ENCODE assay signal across 23 cellular contexts in the genomic region with DNA sequence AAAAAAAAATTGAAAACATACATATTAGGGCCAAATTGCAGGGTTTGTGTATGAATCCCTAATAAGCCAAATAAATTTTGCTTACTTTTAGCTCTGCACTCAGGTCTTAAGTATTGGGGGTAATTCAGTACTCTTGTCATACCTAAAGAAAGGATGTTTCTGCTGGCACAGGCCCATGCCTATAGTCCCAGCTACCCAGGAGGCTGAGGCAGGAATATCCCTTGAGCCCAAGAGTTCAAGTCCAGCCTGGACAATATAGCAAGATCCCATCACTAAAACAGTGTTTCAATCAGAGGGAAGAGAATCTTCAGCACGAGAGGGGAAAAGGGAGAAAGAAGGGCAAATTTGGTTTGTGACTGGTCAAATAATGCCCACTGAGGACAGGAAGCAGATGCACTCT. TPM values are rescaled to one million over a fixed set of nuclear protein-coding genes. Genes with fewer than 3 reads are reported as not detected.
DNase-seq lines count a peak whose midpoint lies in the region; ATAC-seq, FAIRE-seq and TF ChIP-seq lines count a peak whose summit lies in the region.
"Had no signal": no experiment of that assay in that cellular context is flagged by ENCODE, and none has a peak within 500 bp of the region (broad histone marks: within the 10 kb centered on the region; RNA-seq: fewer than 3 reads in every experiment).

No MANE protein-coding gene starts in this region.

- H3K36me3 ChIP-seq in HepG2 (replicated peaks in 1 of 2; ENCODE audit: control insufficient read depth in 1 of 2, insufficient read depth in 2 of 2, low read length in 2 of 2) (no peaks in the 10 kb centered on the region), right lobe of liver (no peaks in the 10 kb centered on the region)
- H3K36me3 ChIP-seq: MG63 had no signal

- in situ Hi-C loops in HepG2 (cut with HindIII; ENCODE audit: extremely low pct_ligation_motif_present, low pct_unique_long_range_greater_than_20kb), result no loop called here

- H3K4me2 ChIP-seq in HepG2 (ENCODE audit: low read depth, low read length), result no peak overlapping the region

- no peak overlapping the region for H3K9ac ChIP-seq in HepG2 (ENCODE audit: insufficient read depth, low read depth, low read length)

- peaks cover 29% of the 10 kb centered on the region for H3K4me1 ChIP-seq in HepG2 (ENCODE audit: insufficient read depth, low read length)
- peaks cover 0 to 6% (median 2%) of the 10 kb centered on the region in 4 donors for H3K4me1 ChIP-seq in right lobe of liver

- no peak overlapping the region for H3K4me3 Mint-ChIP-seq in activated CD4-positive, alpha-beta T cell treated with anti-CD3 and anti-CD28 coated beads for 36 hours
- no peak overlapping the region for H3K4me3 Mint-ChIP-seq in activated T-helper 1 cell treated with anti-CD3 and anti-CD28 coated beads, Interleukin-12 subunit alpha, Interleukin-12 subunit beta, Interleukin-2, Interleukin-4 antibody, amounts not matched to agents 30 ng/mL and 10 ng/mL and 1 ng/mL, durations not matched to agents 14 hours and 24 hours and 36 hours
- no peak overlapping the region for H3K4me3 Mint-ChIP-seq in stimulated activated memory B cell treated with anti-CD40 and anti-IgM and Interleukin-4, amounts not matched to agents 10 μg/mL and 1 μg/mL and 100 μg/mL, for 72 hours
- H3K4me3 Mint-ChIP-seq: H9 had no signal

- POLR2A ChIA-PET in activated CD4-positive, alpha-beta T cell treated with anti-CD3 and anti-CD28 coated beads for 36 hours (lab: Charles Lee), result interaction anchor here (0.6 kb wide), 1 partner anchor 16 kb away, joined by 6 read pairs; no protein-coding TSS in a partner anchor
- POLR2A ChIA-PET in HepG2 (lab: Yijun Ruan, JAX), result interaction anchor here (1.7 kb wide), 1 partner anchor 17 kb away, joined by 3 read pairs; no protein-coding TSS in a partner anchor

- no peak for ATAC-seq in activated CD4-positive, alpha-beta T cell treated with anti-CD3 and anti-CD28 coated beads for 36 hours
- ATAC-seq in HepG2, result no peak
- ATAC-seq in right lobe of liver, result no peak
- no peak for ATAC-seq in stimulated activated memory B cell treated with anti-CD40 and anti-IgM and Interleukin-4, amounts not matched to agents 10 μg/mL and 1 μg/mL and 100 μg/mL, for 72 hours
- ATAC-seq in HG02763 (IDR thresholded peaks at IDR 0.05; ENCODE audit: unreplicated experiment), result no peak

- CTCF ChIA-PET in activated CD4-positive, alpha-beta T cell treated with anti-CD3 and anti-CD28 coated beads for 36 hours (lab: Charles Lee), result interaction anchor here (0.6 to 3.8 kb wide), 7 partner anchors 11 to 321 kb away, joined by 3 to 25 read pairs (median 4); no protein-coding TSS in a partner anchor
- CTCF ChIA-PET in HepG2 (lab: Yijun Ruan, JAX; ENCODE audit: low intra/inter-chr PET ratio, low total read pairs), result no interaction called here

- no peak overlapping the region for H3K27ac ChIP-seq in HepG2 (ENCODE audit: extremely low read length, insufficient read depth, low read length)
- no peak overlapping the region for H3K27ac ChIP-seq in right lobe of liver
- H3K27ac ChIP-seq: C4-2B had no signal

- peak overlapping the region; percentile 34 for H3K27ac Mint-ChIP-seq in activated CD4-positive, alpha-beta T cell treated with anti-CD3 and anti-CD28 coated beads for 36 hours
- peak overlapping the region; percentile 35 for H3K27ac Mint-ChIP-seq in activated T-helper 1 cell treated with anti-CD3 and anti-CD28 coated beads, Interleukin-12 subunit alpha, Interleukin-12 subunit beta, Interleukin-2, Interleukin-4 antibody, amounts not matched to agents 30 ng/mL and 10 ng/mL and 1 ng/mL, durations not matched to agents 14 hours and 24 hours and 36 hours
- peak overlapping the region; percentile 96 for H3K27ac Mint-ChIP-seq in stimulated activated memory B cell treated with anti-CD40 and anti-IgM and Interleukin-4, amounts not matched to agents 10 μg/mL and 1 μg/mL and 100 μg/mL, for 72 hours

- intact Hi-C loops in activated CD4-positive, alpha-beta T cell treated with anti-CD3 and anti-CD28 coated beads for 36 hours (cut with DNase I, micrococcal nuclease), result loop anchor here (5.0 kb wide), 3 partner anchors 342 to 692 kb away; a partner anchor contains a TSS
- intact Hi-C loops in HepG2 (cut with micrococcal nuclease; ENCODE audit: unreplicated experiment) (no loop called here), right lobe of liver (cut with DNase I) (loop anchor here in 1 of 2 donors (10.0 kb wide), 1 partner anchor 135 kb away; a partner anchor contains a TSS)
- intact Hi-C loops in activated T-helper 1 cell treated with anti-CD3 and anti-CD28 coated beads, Interleukin-12 subunit alpha, Interleukin-12 subunit beta, Interleukin-2, Interleukin-4 antibody, amounts not matched to agents 30 ng/mL and 10 ng/mL and 1 ng/mL, durations not matched to agents 14 hours and 24 hours and 36 hours (cut with micrococcal nuclease), result loop anchor here (5.0 kb wide), 2 partner anchors 237 to 1047 kb away; no protein-coding TSS in a partner anchor

- H3K9me3 Mint-ChIP-seq in activated CD4-positive, alpha-beta T cell treated with anti-CD3 and anti-CD28 coated beads for 36 hours (ENCODE audit: low read depth), result no peaks in the 10 kb centered on the region
- H3K9me3 Mint-ChIP-seq in activated T-helper 1 cell treated with anti-CD3 and anti-CD28 coated beads, Interleukin-12 subunit alpha, Interleukin-12 subunit beta, Interleukin-2, Interleukin-4 antibody, amounts not matched to agents 30 ng/mL and 10 ng/mL and 1 ng/mL, durations not matched to agents 14 hours and 24 hours and 36 hours, result peaks cover 3% of the 10 kb centered on the region
- no peaks in the 10 kb centered on the region for H3K9me3 Mint-ChIP-seq in stimulated activated memory B cell treated with anti-CD40 and anti-IgM and Interleukin-4, amounts not matched to agents 10 μg/mL and 1 μg/mL and 100 μg/mL, for 72 hours

- TF ChIP-seq CTCF in HepG2 (CRISPR knock-in tag; IDR thresholded peaks at IDR 0.05) (no peak), right lobe of liver (IDR thresholded peaks at IDR 0.05) (no peak)

- H3K4me3 ChIP-seq in HepG2 (replicated peaks in 1 of 3; ENCODE audit: insufficient read depth in 1 of 3, low read depth in 2 of 3, low read length in 3 of 3), result no peak overlapping the region
- H3K4me3 ChIP-seq in right lobe of liver, result no peak overlapping the region
- H3K4me3 ChIP-seq: MG63 had no signal

- H3K9me3 ChIP-seq in HepG2 (ENCODE audit: low read length), result no peaks in the 10 kb centered on the region
- no peaks in the 10 kb centered on the region for H3K9me3 ChIP-seq in right lobe of liver
- H3K9me3 ChIP-seq: MG63 had no signal

- no TSS peak for BruUV-seq in HepG2 (replicated peaks; lab: Mats Ljungman, UMichigan)

- no peak for TF ChIP-seq EP300 in HepG2 (IDR thresholded peaks at IDR 0.05; ENCODE audit: low read depth in 2 of 2, low read length in 2 of 2)
- TF ChIP-seq EP300 in HepG2 (CRISPR knock-in tag; IDR thresholded peaks at IDR 0.05; ENCODE audit: borderline replicate concordance), result no peak

- FAIRE-seq in HepG2 (lab: Jason Lieb, UNC), result no peak
- FAIRE-seq: G401.6, GM12891, HTR-8/SVneo had no signal

- H4K20me1 ChIP-seq in HepG2 (ENCODE audit: insufficient read depth, low read length), result no peaks in the 10 kb centered on the region

- TF ChIP-seq POLR2A in HepG2 (IDR thresholded peaks at IDR 0.05; ENCODE audit: insufficient read depth in 1 of 2, low read depth in 2 of 2, low read length in 2 of 2) (no peak), right lobe of liver (IDR thresholded peaks at IDR 0.05) (no peak)

- H2AFZ ChIP-seq in HepG2 (ENCODE audit: low read length), result no peak overlapping the region

- peaks cover 15% of the 10 kb centered on the region for H3K36me3 Mint-ChIP-seq in activated CD4-positive, alpha-beta T cell treated with anti-CD3 and anti-CD28 coated beads for 36 hours (ENCODE audit: low read depth)
- H3K36me3 Mint-ChIP-seq in activated T-helper 1 cell treated with anti-CD3 and anti-CD28 coated beads, Interleukin-12 subunit alpha, Interleukin-12 subunit beta, Interleukin-2, Interleukin-4 antibody, amounts not matched to agents 30 ng/mL and 10 ng/mL and 1 ng/mL, durations not matched to agents 14 hours and 24 hours and 36 hours (ENCODE audit: low read depth), result peaks cover 6% of the 10 kb centered on the region
- H3K36me3 Mint-ChIP-seq in stimulated activated memory B cell treated with anti-CD40 and anti-IgM and Interleukin-4, amounts not matched to agents 10 μg/mL and 1 μg/mL and 100 μg/mL, for 72 hours, result no peaks in the 10 kb centered on the region

- DNase-seq in activated CD4-positive, alpha-beta T cell treated with anti-CD3 and anti-CD28 coated beads for 36 hours, result no peak
- DNase-seq in activated CD4-positive, alpha-beta T cell treated with anti-CD3 and anti-CD28 coated beads, Interleukin-2, amount 50 U/mL, for 4 hours, result no peak
- DNase-seq in HepG2 (ENCODE audit: low spot score), result no peak
- no peak for DNase-seq in right lobe of liver
- no peak for DNase-seq in activated T-helper 1 cell treated with anti-CD3 and anti-CD28 coated beads, Interleukin-12 subunit alpha, Interleukin-12 subunit beta, Interleukin-2, Interleukin-4 antibody, amounts not matched to agents 30 ng/mL and 10 ng/mL and 1 ng/mL, durations not matched to agents 14 hours and 24 hours and 36 hours (ENCODE audit: low spot score)
- no peak for DNase-seq in AG08395 (ENCODE audit: low spot score)
- DNase-seq: DMS79 treated with DMSO at 0.1 percent for 48 hours, H9, KG1, MG63, NCI-H1092 treated with DMSO at 0.1 percent for 48 hours, NCI-H1694, NCI-H2107, NCI-H226, NCI-H526, OCI-M1, RPMI8226 had no signal

- no peak for TF ChIP-seq RAD21 in HepG2 (CRISPR knock-in tag; IDR thresholded peaks at IDR 0.05)

- H3K4me1 Mint-ChIP-seq in activated CD4-positive, alpha-beta T cell treated with anti-CD3 and anti-CD28 coated beads for 36 hours, result peaks cover 51% of the 10 kb centered on the region
- H3K4me1 Mint-ChIP-seq in activated T-helper 1 cell treated with anti-CD3 and anti-CD28 coated beads, Interleukin-12 subunit alpha, Interleukin-12 subunit beta, Interleukin-2, Interleukin-4 antibody, amounts not matched to agents 30 ng/mL and 10 ng/mL and 1 ng/mL, durations not matched to agents 14 hours and 24 hours and 36 hours (ENCODE audit: low read depth), result peaks cover 53% of the 10 kb centered on the region
- H3K4me1 Mint-ChIP-seq in stimulated activated memory B cell treated with anti-CD40 and anti-IgM and Interleukin-4, amounts not matched to agents 10 μg/mL and 1 μg/mL and 100 μg/mL, for 72 hours, result peaks cover 31% of the 10 kb centered on the region

- H3K79me2 ChIP-seq in HepG2 (ENCODE audit: insufficient read depth, low read length), result no peaks in the 10 kb centered on the region

- 57% methylated on average over 1 of the region's 1 CpG for WGBS in HepG2 (ENCODE audit: low lambda C conversion rate)
- whole genome bisulfite sequencing in right lobe of liver (ENCODE audit: insufficient coverage, low coverage, low lambda C conversion rate, missing lambda C conversion rate), result 44% methylated on average over 1 of the region's 1 CpG

- no peaks in the 10 kb centered on the region for H3K27me3 Mint-ChIP-seq in activated CD4-positive, alpha-beta T cell treated with anti-CD3 and anti-CD28 coated beads for 36 hours
- H3K27me3 Mint-ChIP-seq in activated T-helper 1 cell treated with anti-CD3 and anti-CD28 coated beads, Interleukin-12 subunit alpha, Interleukin-12 subunit beta, Interleukin-2, Interleukin-4 antibody, amounts not matched to agents 30 ng/mL and 10 ng/mL and 1 ng/mL, durations not matched to agents 14 hours and 24 hours and 36 hours (ENCODE audit: insufficient read depth), result no peaks in the 10 kb centered on the region
- H3K27me3 Mint-ChIP-seq in stimulated activated memory B cell treated with anti-CD40 and anti-IgM and Interleukin-4, amounts not matched to agents 10 μg/mL and 1 μg/mL and 100 μg/mL, for 72 hours, result no peaks in the 10 kb centered on the region

- no peaks in the 10 kb centered on the region; a peak in 1 of 5 replicates for H3K27me3 ChIP-seq in HepG2 (ENCODE audit: control insufficient read depth in 1 of 2, insufficient read depth in 2 of 2, low read length in 2 of 2)
- H3K27me3 ChIP-seq in right lobe of liver, result no peaks in the 10 kb centered on the region
- H3K27me3 ChIP-seq: MG63 had no signal

RNA-seq across cellular contexts. Expression of a gene that starts 3.4 kb away (rescaled TPM):
- total RNA-seq in activated CD4-positive, alpha-beta T cell treated with anti-CD3 and anti-CD28 coated beads for 36 hours, result 10 to 100 TPM; 19.4 to 19.8 TPM
- total RNA-seq in HepG2 (2016; rRNA removed; fragmentation: Illumina TruSeq; extraction: Trizol) (1.2 and 1.4 TPM in 2 replicates), right lobe of liver (under 1 TPM in 1 of 6 experiments, not detected in 5; 0.11 TPM)
- 1.2 TPM in 1 of 2 replicates, not detected in the other for total RNA-seq in HepG2 (2016; cell fraction: cytosol; rRNA removed; fragmentation: Illumina TruSeq; extraction: Trizol; ENCODE audit: low read depth)
- total RNA-seq in HepG2 (2016; cell fraction: insoluble cytoplasmic fraction; rRNA removed; fragmentation: Illumina TruSeq; extraction: Trizol), result 1.3 TPM in 2 replicates
- total RNA-seq in HepG2 (2016; cell fraction: membrane; rRNA removed; fragmentation: Illumina TruSeq; extraction: Trizol), result 1.00 and 1.5 TPM in 2 replicates
- 0.99 and 1.4 TPM in 2 replicates for total RNA-seq in HepG2 (2016; cell fraction: nucleus; rRNA removed; fragmentation: Illumina TruSeq; extraction: Trizol)
- polyA plus RNA-seq in HepG2 (2011; rRNA removed), result 1.5 and 2.0 TPM in 2 replicates
- polyA plus RNA-seq in HepG2 (2011; cell fraction: cytosol; rRNA removed), result 0.97 and 1.0 TPM in 2 replicates
- 4.7 and 5.3 TPM in 2 replicates for polyA plus RNA-seq in HepG2 (2011; cell fraction: nucleus; rRNA removed)
- 0.60 and 2.4 TPM in 2 replicates for polyA plus RNA-seq in HepG2 (2012)
- 0.41 and 0.74 TPM in 2 replicates for polyA plus RNA-seq in HepG2 (2016; cell fraction: cytosol; fragmentation: Illumina TruSeq; extraction: Trizol; ENCODE audit: low read depth)
- polyA plus RNA-seq in HepG2 (2016; cell fraction: insoluble cytoplasmic fraction; fragmentation: Illumina TruSeq; extraction: Trizol; ENCODE audit: low read depth), result 0.99 and 1.1 TPM in 2 replicates
- 1.0 and 1.8 TPM in 2 replicates for polyA plus RNA-seq in HepG2 (2016; cell fraction: membrane; fragmentation: Illumina TruSeq; extraction: Trizol; ENCODE audit: low read depth)
- polyA plus RNA-seq in HepG2 (2016; cell fraction: nucleus; fragmentation: Illumina TruSeq; extraction: Trizol; ENCODE audit: insufficient read depth, low read depth), result 4.4 and 4.9 TPM in 2 replicates
- polyA minus RNA-seq in HepG2 (2011; rRNA and poly(A)+ RNA removed; ENCODE audit: low replicate concordance), result 1.8 TPM in 1 of 2 replicates, not detected in the other
- polyA minus RNA-seq in HepG2 (2011; cell fraction: cytosol; rRNA and poly(A)+ RNA removed), result 0.69 TPM in 1 of 2 replicates, not detected in the other
- 1.9 and 2.9 TPM in 2 replicates for polyA minus RNA-seq in HepG2 (2011; cell fraction: nucleus; rRNA and poly(A)+ RNA removed)
- 7.9 and 8.9 TPM in 2 replicates for total RNA-seq in activated T-helper 1 cell treated with anti-CD3 and anti-CD28 coated beads, Interleukin-12 subunit alpha, Interleukin-12 subunit beta, Interleukin-2, Interleukin-4 antibody, amounts not matched to agents 30 ng/mL and 10 ng/mL and 1 ng/mL, durations not matched to agents 14 hours and 24 hours and 36 hours

RNA-seq across cellular contexts. Expression of a gene that starts 17.8 kb away (rescaled TPM):
- total RNA-seq in activated CD4-positive, alpha-beta T cell treated with anti-CD3 and anti-CD28 coated beads for 36 hours, result 10 to 100 TPM; 34.2 to 37.0 TPM
- 37.2 and 39.6 TPM in 2 replicates for total RNA-seq in HepG2 (2016; rRNA removed; fragmentation: Illumina TruSeq; extraction: Trizol)
- 7.8 TPM in 2 replicates for total RNA-seq in HepG2 (2016; cell fraction: cytosol; rRNA removed; fragmentation: Illumina TruSeq; extraction: Trizol; ENCODE audit: low read depth)
- 39.5 and 39.9 TPM in 2 replicates for total RNA-seq in HepG2 (2016; cell fraction: insoluble cytoplasmic fraction; rRNA removed; fragmentation: Illumina TruSeq; extraction: Trizol)
- total RNA-seq in HepG2 (2016; cell fraction: membrane; rRNA removed; fragmentation: Illumina TruSeq; extraction: Trizol), result 22.3 and 22.5 TPM in 2 replicates
- 31.7 and 35.6 TPM in 2 replicates for total RNA-seq in HepG2 (2016; cell fraction: nucleus; rRNA removed; fragmentation: Illumina TruSeq; extraction: Trizol)
- polyA plus RNA-seq in HepG2 (2011; rRNA removed), result 18.8 and 20.1 TPM in 2 replicates
- 14.5 and 17.0 TPM in 2 replicates for polyA plus RNA-seq in HepG2 (2011; cell fraction: cytosol; rRNA removed)
- polyA plus RNA-seq in HepG2 (2011; cell fraction: nucleus; rRNA removed), result 9.6 and 9.9 TPM in 2 replicates
- 30.9 and 36.9 TPM in 2 replicates for polyA plus RNA-seq in HepG2 (2012)
- polyA plus RNA-seq in HepG2 (2016; cell fraction: cytosol; fragmentation: Illumina TruSeq; extraction: Trizol; ENCODE audit: low read depth), result 3.1 TPM in 2 replicates
- polyA plus RNA-seq in HepG2 (2016; cell fraction: insoluble cytoplasmic fraction; fragmentation: Illumina TruSeq; extraction: Trizol; ENCODE audit: low read depth), result 48.4 and 51.0 TPM in 2 replicates
- 11.6 TPM in 2 replicates for polyA plus RNA-seq in HepG2 (2016; cell fraction: membrane; fragmentation: Illumina TruSeq; extraction: Trizol; ENCODE audit: low read depth)
- 40.3 and 40.5 TPM in 2 replicates for polyA plus RNA-seq in HepG2 (2016; cell fraction: nucleus; fragmentation: Illumina TruSeq; extraction: Trizol; ENCODE audit: insufficient read depth, low read depth)
- polyA minus RNA-seq in HepG2 (2011; rRNA and poly(A)+ RNA removed; ENCODE audit: low replicate concordance), result 10.2 and 11.3 TPM in 2 replicates
- polyA minus RNA-seq in HepG2 (2011; cell fraction: cytosol; rRNA and poly(A)+ RNA removed), result 18.2 and 23.5 TPM in 2 replicates
- 27.1 and 37.2 TPM in 2 replicates for polyA minus RNA-seq in HepG2 (2011; cell fraction: nucleus; rRNA and poly(A)+ RNA removed)
- 10 to 100 TPM; 18.3 to 28.6 (median 24.5) TPM for total RNA-seq in right lobe of liver
- 54.8 and 61.9 TPM in 2 replicates for total RNA-seq in activated T-helper 1 cell treated with anti-CD3 and anti-CD28 coated beads, Interleukin-12 subunit alpha, Interleukin-12 subunit beta, Interleukin-2, Interleukin-4 antibody, amounts not matched to agents 30 ng/mL and 10 ng/mL and 1 ng/mL, durations not matched to agents 14 hours and 24 hours and 36 hours

Comparison
In these comparisons a context has a peak if more than half of its experiments do, and no peak if none do; other contexts are left out.
1. H3K27ac Mint-ChIP-seq: peak in every context shown above with its lines; median percentile 96 in stimulated activated memory B cell treated with anti-CD40 and anti-IgM and Interleukin-4, amounts not matched to agents 10 μg/mL and 1 μg/mL and 100 μg/mL, for 72 hours; 35 in activated T-helper 1 cell treated with anti-CD3 and anti-CD28 coated beads, Interleukin-12 subunit alpha, Interleukin-12 subunit beta, Interleukin-2, Interleukin-4 antibody, amounts not matched to agents 30 ng/mL and 10 ng/mL and 1 ng/mL, durations not matched to agents 14 hours and 24 hours and 36 hours; 34 in activated CD4-positive, alpha-beta T cell treated with anti-CD3 and anti-CD28 coated beads for 36 hours.